In genomic region chr22:22884888-22885840, GRCh38 we compare ENCODE assay signal across 1 cellular context.
TF ChIP-seq lines count a peak whose summit lies in the region.

No MANE protein-coding gene starts in this region.

TF ChIP-seq in GM23338, 12 proteins besides CTCF, POLR2A, EP300 and RAD21 (continued from another document):
- TF ChIP-seq ETS1 (IDR thresholded peaks at IDR 0.05): no peak
- no peak for TF ChIP-seq NANOG (IDR thresholded peaks at IDR 0.05; ENCODE audit: borderline replicate concordance)
TF ChIP-seq in GM23338: peak in this region for 0.
